Comparison of ENCODE assay signal across 8 cellular contexts in the genomic region with DNA sequence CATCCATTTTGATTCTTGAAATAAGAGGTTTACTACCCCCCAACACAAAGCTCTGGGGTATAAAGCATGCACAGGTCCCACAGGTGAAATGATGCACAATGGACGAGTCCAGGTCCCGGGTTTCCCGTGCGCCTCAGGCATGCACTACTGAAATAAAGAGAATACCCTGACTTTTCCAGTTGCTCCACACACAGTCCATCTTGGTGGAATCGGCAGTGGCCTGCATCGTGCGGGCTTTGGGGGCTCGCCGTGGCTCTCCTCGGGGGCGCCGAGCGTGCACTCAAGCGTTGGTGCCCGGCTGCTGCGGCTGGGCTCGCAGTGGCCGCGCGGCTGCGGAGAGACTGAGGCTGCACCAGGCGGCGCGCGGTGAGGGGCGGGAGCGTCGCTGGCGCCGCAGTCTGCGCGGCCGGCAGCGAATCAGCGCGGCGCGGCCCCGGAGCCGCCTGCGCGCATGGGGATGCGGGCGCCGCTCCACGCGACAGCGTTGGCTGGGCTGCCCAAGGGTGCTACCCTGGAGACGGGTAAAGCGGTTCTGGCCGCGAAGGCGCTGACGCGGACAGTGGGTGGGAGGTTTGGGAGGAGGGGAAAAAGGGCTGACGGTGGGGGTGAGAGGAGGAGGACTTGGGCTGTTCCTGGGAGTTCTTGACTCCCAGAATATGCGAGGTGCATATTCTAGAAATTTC. TPM values are rescaled to one million over a fixed set of nuclear protein-coding genes. Genes with fewer than 3 reads are reported as not detected.
A peak's percentile ranks its signal among the peaks of the same experiment; 100 is the strongest.
DNase-seq lines count a peak whose midpoint lies in the region; ATAC-seq, FAIRE-seq and TF ChIP-seq lines count a peak whose summit lies in the region.

No MANE protein-coding gene starts in this region.

- H3K9me1 ChIP-seq in K562 (ENCODE audit: control insufficient read depth, insufficient read depth, low read length) = no peaks in the 10 kb centered on the region

- WGBS in K562 (ENCODE audit: insufficient coverage, low coverage, missing lambda C conversion rate) = 4% methylated on average over 11 of the region's 57 CpGs

- no peak for TF ChIP-seq EP300 in K562 (IDR thresholded peaks at IDR 0.05; ENCODE audit: low read length)

- H3K4me3 ChIP-seq in K562 = no peak overlapping the region

- TF ChIP-seq CTCF in K562 (IDR thresholded peaks at IDR 0.05 in 2 of 3, conservative IDR thresholded peaks at IDR 0.05 in 1 of 3; ENCODE audit: insufficient read depth in 2 of 3, low read depth in 1 of 3, low read length in 3 of 3) = no peak

- no peak overlapping the region for H3K27ac ChIP-seq in K562 (ENCODE audit: extremely low read depth, low read depth, low read length)

- H3K4me1 ChIP-seq in K562 (replicated peaks in 1 of 2; ENCODE audit: control insufficient read depth in 2 of 2, insufficient read depth in 2 of 2, low read length in 2 of 2) = peaks cover 0 to 6% of the 10 kb centered on the region in 2 experiments; a peak in 2 of 5 replicates

- no peaks in the 10 kb centered on the region for H3K9me3 ChIP-seq in K562 (replicated peaks; ENCODE audit: control insufficient read depth, insufficient read depth, low read depth, low read length)

- peak; percentile 84 for DNase-seq in COLO668 (lab: John Stamatoyannopoulos, UW; ENCODE audit: unreplicated experiment)
- peak; percentile 43 for DNase-seq in NCI-H146 (lab: John Stamatoyannopoulos, UW)
- no peak for DNase-seq in K562 (ENCODE audit: extremely low read depth in 1 of 4, low spot score in 3 of 4)
- DNase-seq in medulla oblongata (ENCODE audit: extremely low spot score) = peak; percentile 63
- DNase-seq in NCI-H1048 (lab: John Stamatoyannopoulos, UW) = no peak
- no peak for DNase-seq in activated CD8-positive, alpha-beta memory T cell treated with anti-CD3 and anti-CD28 coated beads, Interleukin-2, amount 10 ng/mL, durations not matched to agents 7 days and 5 days
- no peak for DNase-seq in ACHN

- no peaks in the 10 kb centered on the region for H3K9me3 Mint-ChIP-seq in activated CD8-positive, alpha-beta memory T cell treated with anti-CD3 and anti-CD28 coated beads, Interleukin-2, amount 10 ng/mL, durations not matched to agents 7 days and 5 days (ENCODE audit: low read depth)

- H3K36me3 Mint-ChIP-seq in activated CD8-positive, alpha-beta memory T cell treated with anti-CD3 and anti-CD28 coated beads, Interleukin-2, amount 10 ng/mL, durations not matched to agents 7 days and 5 days = no peaks in the 10 kb centered on the region

- CTCF ChIA-PET in K562 (lab: Yijun Ruan, JAX; ENCODE audit: low intra/inter-chr PET ratio) = interaction anchor here (0.6 kb wide), 1 partner anchor 232 kb away, joined by 3 read pairs; no protein-coding TSS in a partner anchor
- CTCF ChIA-PET in activated CD8-positive, alpha-beta memory T cell treated with anti-CD3 and anti-CD28 coated beads, Interleukin-2, amount 10 ng/mL, durations not matched to agents 7 days and 5 days (lab: Charles Lee) = interaction anchor here (1.4 kb wide), 1 partner anchor 535 kb away, joined by 3 read pairs; a partner anchor contains a TSS

- in situ Hi-C loops in K562 (cut with MboI) = no loop called here
- in situ Hi-C loops in ACHN (cut with HindIII; ENCODE audit: low pct_ligation_motif_present, low pct_unique_long_range_greater_than_20kb, low sequenced_read_pairs) = no loop called here

- H3K4me2 ChIP-seq in K562 (ENCODE audit: insufficient read depth, low read length) = no peak overlapping the region

- no peaks in the 10 kb centered on the region for H3K4me1 Mint-ChIP-seq in activated CD8-positive, alpha-beta memory T cell treated with anti-CD3 and anti-CD28 coated beads, Interleukin-2, amount 10 ng/mL, durations not matched to agents 7 days and 5 days

- intact Hi-C loops in K562 (cut with micrococcal nuclease) = loop anchor here (5.0 kb wide), 3 partner anchors 267 to 537 kb away; a partner anchor contains a TSS

- POLR2A ChIA-PET in K562 (lab: Yijun Ruan, JAX) = no interaction called here

- peaks cover 49% of the 10 kb centered on the region for H3K27me3 Mint-ChIP-seq in activated CD8-positive, alpha-beta memory T cell treated with anti-CD3 and anti-CD28 coated beads, Interleukin-2, amount 10 ng/mL, durations not matched to agents 7 days and 5 days

- FAIRE-seq in K562 (lab: Jason Lieb, UNC) = no peak

- no peak for TF ChIP-seq POLR2A in K562 (conservative IDR thresholded peaks at IDR 0.05)

- no peak overlapping the region for H2AFZ ChIP-seq in K562 (ENCODE audit: low read depth, low read length)

- ATAC-seq in K562 = peak; percentile 35; the same call in 2 of the 3 replicates
- no peak for ATAC-seq in activated CD8-positive, alpha-beta memory T cell treated with anti-CD3 and anti-CD28 coated beads, Interleukin-2, amount 10 ng/mL, durations not matched to agents 7 days and 5 days
- ATAC-seq in GM18867 (IDR thresholded peaks at IDR 0.05; ENCODE audit: unreplicated experiment) = no peak

- no peak overlapping the region for H3K27ac Mint-ChIP-seq in activated CD8-positive, alpha-beta memory T cell treated with anti-CD3 and anti-CD28 coated beads, Interleukin-2, amount 10 ng/mL, durations not matched to agents 7 days and 5 days

- no peak overlapping the region for H3K4me3 Mint-ChIP-seq in activated CD8-positive, alpha-beta memory T cell treated with anti-CD3 and anti-CD28 coated beads, Interleukin-2, amount 10 ng/mL, durations not matched to agents 7 days and 5 days

- no peaks in the 10 kb centered on the region for H3K36me3 ChIP-seq in K562 (ENCODE audit: control insufficient read depth, insufficient read depth, low read length)

- 0 out of 5 replicates have a peak, but pooled peaks cover 0 to 5% of the 10 kb centered on the region in 2 experiments for H3K27me3 ChIP-seq in K562 (ENCODE audit: control insufficient read depth in 2 of 2, insufficient read depth in 2 of 2, low read length in 2 of 2)

- no peaks in the 10 kb centered on the region for H4K20me1 ChIP-seq in K562 (replicated peaks; ENCODE audit: control insufficient read depth, insufficient read depth, low read length)

- no peak for TF ChIP-seq RAD21 in K562 (CRISPR knock-in tag; conservative IDR thresholded peaks at IDR 0.05 in 1 of 2, IDR thresholded peaks at IDR 0.05 in 1 of 2)

- no peaks in the 10 kb centered on the region for H3K79me2 ChIP-seq in K562 (ENCODE audit: control insufficient read depth, insufficient read depth, low read length)

- no TSS peak for BruUV-seq in K562 (replicated peaks; lab: Mats Ljungman, UMichigan)

- no peak overlapping the region for H3K9ac ChIP-seq in K562 (ENCODE audit: insufficient read depth in 1 of 2, low read depth in 2 of 2, low read length in 2 of 2)

TF ChIP-seq in K562, 482 proteins besides CTCF, POLR2A, EP300 and RAD21:
- TF ChIP-seq HCFC1 (IDR thresholded peaks at IDR 0.05; ENCODE audit: low read depth, low read length) (no peak), BACH1 (tag; IDR thresholded peaks at IDR 0.05) (no peak)
- TF ChIP-seq, protein P1, sequence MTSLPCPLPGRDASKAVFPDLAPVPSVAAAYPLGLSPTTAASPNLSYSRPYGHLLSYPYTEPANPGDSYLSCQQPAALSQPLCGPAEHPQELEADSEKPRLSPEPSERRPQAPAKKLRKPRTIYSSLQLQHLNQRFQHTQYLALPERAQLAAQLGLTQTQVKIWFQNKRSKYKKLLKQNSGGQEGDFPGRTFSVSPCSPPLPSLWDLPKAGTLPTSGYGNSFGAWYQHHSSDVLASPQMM (CRISPR knock-in tag; IDR thresholded peaks at IDR 0.05) = no peak

RNA-seq across cellular contexts. Expression of a gene that starts 53.8 kb away (rescaled TPM):
- total RNA-seq in K562 (2011; cell fraction: chromatin; rRNA removed; ENCODE audit: low replicate concordance) = not detected in 2 replicates
- total RNA-seq in K562 (2011; cell fraction: nucleolus; rRNA removed) = not detected in 2 replicates
- not detected in 2 replicates for total RNA-seq in K562 (2011; cell fraction: nucleoplasm; rRNA removed)
- not detected in 2 replicates for total RNA-seq in K562 (2014; rRNA removed)
- total RNA-seq in K562 (2014; rRNA removed; fragmentation: Illumina TruSeq; extraction: Trizol) = not detected in 2 replicates
- not detected in 2 replicates for total RNA-seq in K562 (2015; rRNA removed; fragmentation: Illumina TruSeq; extraction: Trizol)
- total RNA-seq in K562 (2021) = not detected in 2 replicates
- polyA plus RNA-seq in K562 (2011; rRNA removed) = not detected in 2 replicates
- polyA plus RNA-seq in K562 (2011; cell fraction: cytosol; rRNA removed) = not detected in 2 replicates
- polyA plus RNA-seq in K562 (2011; cell fraction: nucleus; rRNA removed) = not detected in 2 replicates
- not detected in 2 replicates for polyA plus RNA-seq in K562 (2012)
- polyA plus RNA-seq in K562 (2014; fragmentation: Illumina TruSeq; extraction: Trizol) = not detected in 2 replicates
- polyA plus RNA-seq in K562 (2014; fragmentation: Nextera tagmentation; extraction: Ambion mirVana) = not detected
- polyA plus RNA-seq in K562 (2014; rRNA removed) = not detected in 2 replicates
- not detected in 2 replicates for polyA minus RNA-seq in K562 (2011; rRNA and poly(A)+ RNA removed)
- not detected in 2 replicates for polyA minus RNA-seq in K562 (2011; cell fraction: cytosol; rRNA and poly(A)+ RNA removed)
- polyA minus RNA-seq in K562 (2011; cell fraction: nucleus; rRNA and poly(A)+ RNA removed) = not detected in 2 replicates
- total RNA-seq in activated CD8-positive, alpha-beta memory T cell treated with anti-CD3 and anti-CD28 coated beads, Interleukin-2, amount 10 ng/mL, durations not matched to agents 7 days and 5 days = not detected

Comparison
In these comparisons a context has a peak if more than half of its experiments do, and no peak if none do; other contexts are left out.
1. DNase-seq: peak in COLO668 (single experiment), NCI-H146 (single experiment) and medulla oblongata (single experiment); none in K562 (0 of 4), NCI-H1048 (single experiment), activated CD8-positive, alpha-beta memory T cell treated with anti-CD3 and anti-CD28 coated beads, Interleukin-2, amount 10 ng/mL, durations not matched to agents 7 days and 5 days (single experiment) and ACHN (single experiment).